1 cellular context compared by ENCODE assay signal in the genomic region with DNA sequence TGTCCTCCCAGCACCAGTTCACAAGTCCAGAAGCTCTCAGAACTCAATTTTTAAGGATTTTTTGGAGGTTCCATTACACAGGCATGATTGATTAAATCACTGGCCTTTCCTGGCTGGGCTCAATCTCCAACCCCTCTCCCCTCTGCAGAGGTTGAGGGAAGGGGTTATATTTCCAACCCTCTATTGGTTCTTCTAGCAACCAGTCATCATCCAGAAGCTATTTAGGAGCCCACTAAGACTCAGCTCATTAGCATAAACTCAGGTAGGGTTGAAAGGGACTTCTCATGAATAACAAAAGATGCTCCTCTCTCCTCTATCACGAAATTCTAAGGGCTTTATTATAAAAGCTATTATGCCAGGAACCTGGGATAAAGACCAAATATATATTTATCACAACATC.
TF ChIP-seq lines count a peak whose summit lies in the region.

No MANE protein-coding gene starts in this region.

TF ChIP-seq in WTC11, 78 proteins besides CTCF, POLR2A, EP300 and RAD21 (continued from another document):
- TF ChIP-seq ZNF512 (CRISPR knock-in tag; IDR thresholded peaks at IDR 0.05; ENCODE audit: borderline replicate concordance) (no peak), MXD4 (CRISPR knock-in tag; IDR thresholded peaks at IDR 0.05; ENCODE audit: borderline replicate concordance) (no peak)
- TF ChIP-seq, protein P1, sequence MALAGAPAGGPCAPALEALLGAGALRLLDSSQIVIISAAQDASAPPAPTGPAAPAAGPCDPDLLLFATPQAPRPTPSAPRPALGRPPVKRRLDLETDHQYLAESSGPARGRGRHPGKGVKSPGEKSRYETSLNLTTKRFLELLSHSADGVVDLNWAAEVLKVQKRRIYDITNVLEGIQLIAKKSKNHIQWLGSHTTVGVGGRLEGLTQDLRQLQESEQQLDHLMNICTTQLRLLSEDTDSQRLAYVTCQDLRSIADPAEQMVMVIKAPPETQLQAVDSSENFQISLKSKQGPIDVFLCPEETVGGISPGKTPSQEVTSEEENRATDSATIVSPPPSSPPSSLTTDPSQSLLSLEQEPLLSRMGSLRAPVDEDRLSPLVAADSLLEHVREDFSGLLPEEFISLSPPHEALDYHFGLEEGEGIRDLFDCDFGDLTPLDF (CRISPR knock-in tag; IDR thresholded peaks at IDR 0.05), result no peak
